ENCODE assay signal across 19 cellular contexts in genomic region chr17:35546489-35546888, GRCh38. TPM values are rescaled to one million over a fixed set of nuclear protein-coding genes. Genes with fewer than 3 reads are reported as not detected.
A peak's percentile ranks its signal among the peaks of the same experiment; 100 is the strongest.
DNase-seq lines count a peak whose midpoint lies in the region; ATAC-seq, FAIRE-seq and TF ChIP-seq lines count a peak whose summit lies in the region.
"Had no signal": no experiment of that assay in that cellular context is flagged by ENCODE, and none has a peak within 500 bp of the region (broad histone marks: within the 10 kb centered on the region; RNA-seq: fewer than 3 reads in every experiment).

No MANE protein-coding gene starts in this region.

- SMC1A ChIA-PET in GM12878 (lab: Charles Lee; ENCODE audit: uncharacterized antibody, unreplicated experiment) = interaction anchor here (1.4 to 1.7 kb wide), 2 partner anchors 25 to 234 kb away, joined by 3 to 4 read pairs; no protein-coding TSS in a partner anchor

- no peak overlapping the region for H3K27ac ChIP-seq in GM12878 (ENCODE audit: control insufficient read depth, insufficient read depth)
- H3K27ac ChIP-seq: A549, BLaER1, Peyer's patch, SJSA1 had no signal

- intact Hi-C loops in GM12878 (cut with micrococcal nuclease; ENCODE audit: unreplicated experiment) = no loop called here

- FAIRE-seq in GM12878 (lab: Jason Lieb, UNC) = no peak
- FAIRE-seq: D721Med had no signal

- peaks cover 5% of the 10 kb centered on the region for H3K36me3 Mint-ChIP-seq in activated naive CD4-positive, alpha-beta T cell treated with anti-CD3 and anti-CD28 coated beads, Interleukin-2, amount 50 U/mL, for 24 hours

- no peak for TF ChIP-seq RAD21 in GM12878 (IDR thresholded peaks at IDR 0.05; ENCODE audit: insufficient read depth, low read depth, low read length)

- TF ChIP-seq CTCF in GM12878 (IDR thresholded peaks at IDR 0.05 in 2 of 3, conservative IDR thresholded peaks at IDR 0.05 in 1 of 3; ENCODE audit: control insufficient read depth in 2 of 3, extremely low read depth in 1 of 3, insufficient read depth in 1 of 3, low read depth in 3 of 3, low read length in 3 of 3) = no peak

- no peaks in the 10 kb centered on the region for H3K27me3 Mint-ChIP-seq in activated naive CD4-positive, alpha-beta T cell treated with anti-CD3 and anti-CD28 coated beads, Interleukin-2, amount 50 U/mL, for 24 hours

- 90% methylated on average over 1 of the region's 1 CpG for WGBS in GM12878 (ENCODE audit: insufficient coverage, insufficient replicate concordance, low lambda C conversion rate, missing lambda C conversion rate)

- H3K4me1 ChIP-seq in GM12878 (ENCODE audit: control insufficient read depth, insufficient read depth, low read length) = peaks cover 3% of the 10 kb centered on the region
- H3K4me1 ChIP-seq: A549 had no signal

- POLR2A ChIA-PET in GM12878 (lab: Charles Lee) = no interaction called here

- no peak overlapping the region for H3K4me3 ChIP-seq in GM12878
- H3K4me3 ChIP-seq: A549, BLaER1, Peyer's patch, SJSA1 had no signal

- H3K9me3 Mint-ChIP-seq in activated naive CD4-positive, alpha-beta T cell treated with anti-CD3 and anti-CD28 coated beads, Interleukin-2, amount 50 U/mL, for 24 hours = no peaks in the 10 kb centered on the region
- H3K9me3 Mint-ChIP-seq: H9 had no signal

- no peak overlapping the region for H3K4me3 Mint-ChIP-seq in activated naive CD4-positive, alpha-beta T cell treated with anti-CD3 and anti-CD28 coated beads, Interleukin-2, amount 50 U/mL, for 24 hours
- H3K4me3 Mint-ChIP-seq: H9 had no signal

- H4K20me1 ChIP-seq in GM12878 (ENCODE audit: control insufficient read depth, insufficient read depth) = no peaks in the 10 kb centered on the region
- H4K20me1 ChIP-seq: BLaER1 had no signal

- TF ChIP-seq EP300 in GM12878 (IDR thresholded peaks at IDR 0.05; ENCODE audit: borderline replicate concordance in 1 of 2, control insufficient read depth in 1 of 2, low read depth in 2 of 2, low read length in 2 of 2) = no peak

- CTCF ChIA-PET in GM12878 (lab: Yijun Ruan, JAX) = interaction anchor here (2.1 kb wide), 1 partner anchor 201 kb away, joined by 4 read pairs; no protein-coding TSS in a partner anchor

- H3K4me2 ChIP-seq in GM12878 (ENCODE audit: control insufficient read depth, insufficient read depth) = no peak overlapping the region
- H3K4me2 ChIP-seq: A549, BLaER1 had no signal

- no TSS peak for BruUV-seq in GM12878 (replicated peaks; lab: Mats Ljungman, UMichigan)

- TF ChIP-seq POLR2A in GM12878 (IDR thresholded peaks at IDR 0.05; ENCODE audit: low read depth, low read length) = no peak

- H3K4me1 Mint-ChIP-seq in activated naive CD4-positive, alpha-beta T cell treated with anti-CD3 and anti-CD28 coated beads, Interleukin-2, amount 50 U/mL, for 24 hours = peaks cover 24% of the 10 kb centered on the region

- peak overlapping the region; percentile 52 for H3K27ac Mint-ChIP-seq in activated naive CD4-positive, alpha-beta T cell treated with anti-CD3 and anti-CD28 coated beads, Interleukin-2, amount 50 U/mL, for 24 hours
- H3K27ac Mint-ChIP-seq: H9 had no signal

- no peak for DNase-seq in activated naive CD4-positive, alpha-beta T cell (lab: John Stamatoyannopoulos, UW)
- peak; percentile 65 for DNase-seq in NOMO-1 treated with DMSO at 0.1 percent for 48 hours (lab: John Stamatoyannopoulos, UW; ENCODE audit: unreplicated experiment)
- DNase-seq in GM12878 (ENCODE audit: low read depth, low spot score) = no peak
- DNase-seq in central memory CD4-positive, alpha-beta T cell = no peak
- DNase-seq in NCI-H510A treated with DMSO at 0.1 percent for 48 hours (lab: John Stamatoyannopoulos, UW) = no peak
- DNase-seq: H9, MM.1S, NCI-H187, NCI-H2107, NCI-H2227 treated with DMSO at 0.1 percent for 48 hours, NCI-H524, Peyer's patch had no signal

- ATAC-seq in GM12878 (peak; percentile 15; the same call in 1 of the 3 replicates), GM18519 (IDR thresholded peaks at IDR 0.05; ENCODE audit: low FRiP score, unreplicated experiment) (no peak)
- ATAC-seq: A549 had no signal

- peaks cover 4% of the 10 kb centered on the region for H3K79me2 ChIP-seq in GM12878 (ENCODE audit: control insufficient read depth, insufficient read depth, low read length)

- RAD21 ChIA-PET in GM12878 (lab: Charles Lee; ENCODE audit: unreplicated experiment) = no interaction called here

- H3K9me3 ChIP-seq in GM12878 (replicated peaks; ENCODE audit: control insufficient read depth, insufficient read depth, low read length) = no peaks in the 10 kb centered on the region
- H3K9me3 ChIP-seq: A549, BLaER1, Peyer's patch, SJSA1 had no signal

- H3K9ac ChIP-seq in GM12878 (ENCODE audit: control insufficient read depth, insufficient read depth, low read length) = no peak overlapping the region
- H3K9ac ChIP-seq: BLaER1 had no signal

- in situ Hi-C loops in GM12878 (cut with MboI) = no loop called here

- no peaks in the 10 kb centered on the region for H3K27me3 ChIP-seq in GM12878 (replicated peaks in 1 of 2; ENCODE audit: control insufficient read depth in 2 of 2, insufficient read depth in 2 of 2, low read length in 1 of 2)
- H3K27me3 ChIP-seq: BLaER1, Peyer's patch had no signal

- no peak overlapping the region for H2AFZ ChIP-seq in GM12878 (ENCODE audit: control insufficient read depth, low read depth, low read length)

- no peaks in the 10 kb centered on the region for H3K36me3 ChIP-seq in GM12878 (ENCODE audit: control insufficient read depth in 2 of 2, insufficient read depth in 2 of 2, low read length in 1 of 2)
- H3K36me3 ChIP-seq: BLaER1, Peyer's patch, SJSA1 had no signal

RNA-seq across cellular contexts. Expression of gene SLFN12L, which starts 9.0 kb away (rescaled TPM):
- total RNA-seq in GM12878 (2013; cell fraction: nucleolus; rRNA removed) = 39.1 and 45.9 TPM in 2 replicates
- total RNA-seq in GM12878 (2014; rRNA removed) (12.0 and 15.6 TPM in 2 replicates), GM12878 (2014; rRNA removed; fragmentation: Illumina TruSeq; extraction: Trizol) (15.2 and 16.6 TPM in 2 replicates), GM12878 (2021) (10.4 and 11.9 TPM in 2 replicates)
- polyA plus RNA-seq in GM12878 (2011; ENCODE audit: low read depth) = 3.4 TPM
- polyA plus RNA-seq in GM12878 (2011; rRNA removed) (21.3 and 28.3 TPM in 2 replicates), GM12878 (2014; fragmentation: Illumina TruSeq; extraction: Trizol) (8.3 and 8.8 TPM in 2 replicates), GM12878 (2014; fragmentation: Nextera tagmentation; extraction: Ambion mirVana) (1 to 10 TPM; 1.0 to 2.5 TPM), GM12878 (2014; rRNA removed) (9.2 and 11.8 TPM in 2 replicates), GM12878 (2016; fragmentation: Nextera tagmentation; extraction: Ambion mirVana) (1 to 10 TPM; 4.8 to 4.9 TPM)
- 11.8 and 12.2 TPM in 2 replicates for polyA plus RNA-seq in GM12878 (2011; cell fraction: cytosol; rRNA removed)
- 28.7 and 34.1 TPM in 2 replicates for polyA plus RNA-seq in GM12878 (2011; cell fraction: nucleus; rRNA removed)
- polyA plus RNA-seq in GM12878 (2012) = 3.9 and 5.5 TPM in 2 replicates
- 49.7 and 52.6 TPM in 2 replicates for polyA minus RNA-seq in GM12878 (2011; rRNA and poly(A)+ RNA removed)
- polyA minus RNA-seq in GM12878 (2011; cell fraction: cytosol; rRNA and poly(A)+ RNA removed) = 13.9 and 18.2 TPM in 2 replicates
- 41.8 and 59.0 TPM in 2 replicates for polyA minus RNA-seq in GM12878 (2011; cell fraction: nucleus; rRNA and poly(A)+ RNA removed)
- total RNA-seq: H9, LHCN-M2 had no signal
- polyA plus RNA-seq: A549 had no signal

RNA-seq across cellular contexts. Expression of gene SLFN14, which starts 14.1 kb away (rescaled TPM):
- total RNA-seq in GM12878 (2013; cell fraction: nucleolus; rRNA removed) = not detected in 2 replicates
- total RNA-seq in GM12878 (2014; rRNA removed) (0.06 TPM in 1 of 2 replicates, not detected in the other), GM12878 (2014; rRNA removed; fragmentation: Illumina TruSeq; extraction: Trizol) (not detected in 2 replicates), GM12878 (2021) (not detected in 2 replicates)
- 0.50 TPM for polyA plus RNA-seq in GM12878 (2011; ENCODE audit: low read depth)
- polyA plus RNA-seq in GM12878 (2011; rRNA removed) (not detected in 2 replicates), GM12878 (2014; fragmentation: Illumina TruSeq; extraction: Trizol) (0.05 TPM in 1 of 2 replicates, not detected in the other), GM12878 (2014; fragmentation: Nextera tagmentation; extraction: Ambion mirVana) (under 1 TPM; 0.06 to 0.11 TPM), GM12878 (2014; rRNA removed) (not detected in 2 replicates), GM12878 (2016; fragmentation: Nextera tagmentation; extraction: Ambion mirVana) (not detected)
- not detected in 2 replicates for polyA plus RNA-seq in GM12878 (2011; cell fraction: cytosol; rRNA removed)
- polyA plus RNA-seq in GM12878 (2011; cell fraction: nucleus; rRNA removed) = not detected in 2 replicates
- 0.38 and 0.51 TPM in 2 replicates for polyA plus RNA-seq in GM12878 (2012)
- polyA minus RNA-seq in GM12878 (2011; rRNA and poly(A)+ RNA removed) = not detected in 2 replicates
- not detected in 2 replicates for polyA minus RNA-seq in GM12878 (2011; cell fraction: cytosol; rRNA and poly(A)+ RNA removed)
- polyA minus RNA-seq in GM12878 (2011; cell fraction: nucleus; rRNA and poly(A)+ RNA removed) = not detected in 2 replicates
- total RNA-seq: H9, LHCN-M2, Peyer's patch, SJSA1 had no signal
- polyA plus RNA-seq: A549 had no signal

RNA-seq across cellular contexts. Expression of gene PEX12, which starts 31.9 kb away (rescaled TPM):
- total RNA-seq in GM12878 (2013; cell fraction: nucleolus; rRNA removed) = 8.1 and 9.1 TPM in 2 replicates
- total RNA-seq in GM12878 (2014; rRNA removed) = 4.5 and 6.8 TPM in 2 replicates
- total RNA-seq in GM12878 (2014; rRNA removed; fragmentation: Illumina TruSeq; extraction: Trizol) = 4.4 and 4.5 TPM in 2 replicates
- total RNA-seq in GM12878 (2021) = 4.7 and 4.9 TPM in 2 replicates
- polyA plus RNA-seq in GM12878 (2011; ENCODE audit: low read depth) = 2.2 TPM
- polyA plus RNA-seq in GM12878 (2011; rRNA removed) = 14.0 and 15.8 TPM in 2 replicates
- 13.4 and 15.3 TPM in 2 replicates for polyA plus RNA-seq in GM12878 (2011; cell fraction: cytosol; rRNA removed)
- polyA plus RNA-seq in GM12878 (2011; cell fraction: nucleus; rRNA removed) = 8.4 and 10.5 TPM in 2 replicates
- polyA plus RNA-seq in GM12878 (2012) = 3.3 and 4.5 TPM in 2 replicates
- 5.4 and 5.9 TPM in 2 replicates for polyA plus RNA-seq in GM12878 (2014; fragmentation: Illumina TruSeq; extraction: Trizol)
- polyA plus RNA-seq in GM12878 (2014; fragmentation: Nextera tagmentation; extraction: Ambion mirVana) = 1 to 10 TPM; 2.9 TPM
- polyA plus RNA-seq in GM12878 (2014; rRNA removed) = 3.5 TPM in 2 replicates
- polyA plus RNA-seq in GM12878 (2016; fragmentation: Nextera tagmentation; extraction: Ambion mirVana) = 1 to 10 TPM; 5.0 TPM
- 16.8 and 18.8 TPM in 2 replicates for polyA minus RNA-seq in GM12878 (2011; rRNA and poly(A)+ RNA removed)
- 4.3 and 5.2 TPM in 2 replicates for polyA minus RNA-seq in GM12878 (2011; cell fraction: cytosol; rRNA and poly(A)+ RNA removed)
- polyA minus RNA-seq in GM12878 (2011; cell fraction: nucleus; rRNA and poly(A)+ RNA removed) = 7.6 and 8.2 TPM in 2 replicates

RNA-seq across cellular contexts. Expression of gene AP2B1, which starts 40.6 kb away (rescaled TPM):
- 67.6 and 74.3 TPM in 2 replicates for total RNA-seq in GM12878 (2013; cell fraction: nucleolus; rRNA removed)
- total RNA-seq in GM12878 (2014; rRNA removed) (53.1 and 55.7 TPM in 2 replicates), GM12878 (2014; rRNA removed; fragmentation: Illumina TruSeq; extraction: Trizol) (44.5 and 45.0 TPM in 2 replicates), GM12878 (2021) (112 and 115 TPM in 2 replicates)
- polyA plus RNA-seq in GM12878 (2011; ENCODE audit: low read depth) = 44.6 TPM
- polyA plus RNA-seq in GM12878 (2011; rRNA removed) (97.9 and 103 TPM in 2 replicates), GM12878 (2014; fragmentation: Illumina TruSeq; extraction: Trizol) (83.0 and 98.2 TPM in 2 replicates), GM12878 (2014; fragmentation: Nextera tagmentation; extraction: Ambion mirVana) (10 to 100 TPM; 18.6 to 24.3 TPM), GM12878 (2014; rRNA removed) (46.4 and 53.0 TPM in 2 replicates), GM12878 (2016; fragmentation: Nextera tagmentation; extraction: Ambion mirVana) (10 to 100 TPM; 54.7 to 57.5 TPM)
- 82.4 and 94.8 TPM in 2 replicates for polyA plus RNA-seq in GM12878 (2011; cell fraction: cytosol; rRNA removed)
- polyA plus RNA-seq in GM12878 (2011; cell fraction: nucleus; rRNA removed) = 57.4 and 67.2 TPM in 2 replicates
- 45.5 and 55.5 TPM in 2 replicates for polyA plus RNA-seq in GM12878 (2012)
- polyA minus RNA-seq in GM12878 (2011; rRNA and poly(A)+ RNA removed) = 146 and 165 TPM in 2 replicates
- 43.3 and 55.2 TPM in 2 replicates for polyA minus RNA-seq in GM12878 (2011; cell fraction: cytosol; rRNA and poly(A)+ RNA removed)
- 42.2 and 49.5 TPM in 2 replicates for polyA minus RNA-seq in GM12878 (2011; cell fraction: nucleus; rRNA and poly(A)+ RNA removed)
